35 cellular contexts compared by ENCODE assay signal in genomic region chr16:48160575-48160974, GRCh38. TPM values are rescaled to one million over a fixed set of nuclear protein-coding genes. Genes with fewer than 3 reads are reported as not detected.
"Had no signal": no experiment of that assay in that cellular context is flagged by ENCODE, and none has a peak within 500 bp of the region (broad histone marks: within the 10 kb centered on the region; RNA-seq: fewer than 3 reads in every experiment).

No MANE protein-coding gene starts in this region.

- H3K9me3 Mint-ChIP-seq: activated CD4-positive, alpha-beta memory T cell treated with anti-CD3 and anti-CD28 coated beads, Interleukin-2, amount 10 ng/mL, durations not matched to agents 7 days and 5 days; activated naive CD4-positive, alpha-beta T cell treated with anti-CD3 and anti-CD28 coated beads, Interleukin-2, amount 50 U/mL, for 24 hours; activated naive CD8-positive, alpha-beta T cell treated with anti-CD3 and anti-CD28 coated beads, Interleukin-2, amount 10 ng/mL, durations not matched to agents 7 days and 5 days; activated T-cell treated with anti-CD3 and anti-CD28 coated beads, Interleukin-2, amount 50 U/mL, for 24 hours; activated T-helper 2 cell treated with anti-CD3 and anti-CD28 coated beads, Interferon-gamma antibody, Interleukin-2, Interleukin-4, amounts not matched to agents 10 μg/mL and 5 μg/mL and 100 μg/mL, durations not matched to agents 14 hours and 24 hours and 36 hours; central memory CD8-positive, alpha-beta T cell; T-cell had no signal

- H3K36me3 ChIP-seq: brain microvascular endothelial cell, cardiac muscle cell, WERI-Rb-1 had no signal

- H3K4me3 ChIP-seq: cardiac muscle cell had no signal

- DNase-seq: activated CD4-positive, alpha-beta memory T cell treated with anti-CD3 and anti-CD28 coated beads, Interleukin-2, amount 10 ng/mL, durations not matched to agents 7 days and 5 days; activated CD4-positive, alpha-beta T cell treated with anti-CD3 and anti-CD28 coated beads for 1 hour; activated CD4-positive, alpha-beta T cell treated with anti-CD3 and anti-CD28 coated beads for 48 hours; activated CD4-positive, CD25-positive, alpha-beta regulatory T cell; activated CD8-positive, alpha-beta memory T cell treated with anti-CD3 and anti-CD28 coated beads for 24 hours; activated gamma-delta T cell; activated naive CD4-positive, alpha-beta T cell treated with Interleukin-2 at 50 U/mL for 16 hours; activated naive CD8-positive, alpha-beta T cell treated with anti-CD3 and anti-CD28 coated beads, Interleukin-2, amount 10 ng/mL, durations not matched to agents 7 days and 5 days; activated T-cell treated with anti-CD3 and anti-CD28 coated beads, Interleukin-2, amount 50 U/mL, for 24 hours; brain microvascular endothelial cell; NCI-H1092 treated with DMSO at 0.1 percent for 48 hours; NCI-H1417; NCI-H146; NCI-H187 treated with DMSO at 0.1 percent for 48 hours; NCI-H2081; NCI-H2171 treated with DMSO at 0.1 percent for 48 hours; NCI-H345; NCI-H524 treated with DMSO at 0.1 percent for 48 hours; SIG-M5; T-cell; T-helper 17 cell; T-helper 9 cell; WERI-Rb-1 had no signal

- H3K4me3 Mint-ChIP-seq: activated CD4-positive, alpha-beta memory T cell treated with anti-CD3 and anti-CD28 coated beads, Interleukin-2, amount 10 ng/mL, durations not matched to agents 7 days and 5 days; activated naive CD4-positive, alpha-beta T cell treated with anti-CD3 and anti-CD28 coated beads, Interleukin-2, amount 50 U/mL, for 24 hours; activated naive CD8-positive, alpha-beta T cell treated with anti-CD3 and anti-CD28 coated beads, Interleukin-2, amount 10 ng/mL, durations not matched to agents 7 days and 5 days; activated T-cell treated with anti-CD3 and anti-CD28 coated beads, Interleukin-2, amount 50 U/mL, for 24 hours; central memory CD8-positive, alpha-beta T cell; T-cell; T-helper 17 cell had no signal

- ATAC-seq: Panc1, Right ventricle myocardium inferior, SK-N-SH treated with all-trans-retinoic acid at 6 μM for 48 hours, T-cell, T-helper 17 cell had no signal

- H3K36me3 Mint-ChIP-seq: activated naive CD4-positive, alpha-beta T cell treated with anti-CD3 and anti-CD28 coated beads, Interleukin-2, amount 50 U/mL, for 24 hours; activated naive CD8-positive, alpha-beta T cell treated with anti-CD3 and anti-CD28 coated beads, Interleukin-2, amount 10 ng/mL, durations not matched to agents 7 days and 5 days; T-cell had no signal

- H3K27me3 ChIP-seq: brain microvascular endothelial cell, cardiac muscle cell had no signal

- H3K27ac ChIP-seq: brain microvascular endothelial cell, cardiac muscle cell, KMS-11, RWPE1, WERI-Rb-1 had no signal

- H3K27ac Mint-ChIP-seq: activated CD4-positive, alpha-beta memory T cell treated with anti-CD3 and anti-CD28 coated beads, Interleukin-2, amount 10 ng/mL, durations not matched to agents 7 days and 5 days; activated naive CD4-positive, alpha-beta T cell treated with anti-CD3 and anti-CD28 coated beads, Interleukin-2, amount 50 U/mL, for 24 hours; activated naive CD8-positive, alpha-beta T cell treated with anti-CD3 and anti-CD28 coated beads, Interleukin-2, amount 10 ng/mL, durations not matched to agents 7 days and 5 days; activated T-cell treated with anti-CD3 and anti-CD28 coated beads, Interleukin-2, amount 50 U/mL, for 24 hours; activated T-helper 2 cell treated with anti-CD3 and anti-CD28 coated beads, Interferon-gamma antibody, Interleukin-2, Interleukin-4, amounts not matched to agents 10 μg/mL and 5 μg/mL and 100 μg/mL, durations not matched to agents 14 hours and 24 hours and 36 hours; T-cell; T-helper 17 cell had no signal

RNA-seq across cellular contexts. Expression of gene ABCC12, which starts 4.8 kb away (rescaled TPM):
- total RNA-seq: activated CD4-positive, alpha-beta memory T cell treated with anti-CD3 and anti-CD28 coated beads, Interleukin-2, amount 10 ng/mL, durations not matched to agents 7 days and 5 days; activated naive CD8-positive, alpha-beta T cell treated with anti-CD3 and anti-CD28 coated beads, Interleukin-2, amount 10 ng/mL, durations not matched to agents 7 days and 5 days; activated T-helper 2 cell treated with anti-CD3 and anti-CD28 coated beads, Interferon-gamma antibody, Interleukin-2, Interleukin-4, amounts not matched to agents 10 μg/mL and 5 μg/mL and 100 μg/mL, durations not matched to agents 14 hours and 24 hours and 36 hours; cardiac muscle cell; LHCN-M2; NCI-H460; SK-MEL-5; T-cell; T-helper 17 cell had no signal
